ENCODE assay signal across 8 cellular contexts in the genomic region with DNA sequence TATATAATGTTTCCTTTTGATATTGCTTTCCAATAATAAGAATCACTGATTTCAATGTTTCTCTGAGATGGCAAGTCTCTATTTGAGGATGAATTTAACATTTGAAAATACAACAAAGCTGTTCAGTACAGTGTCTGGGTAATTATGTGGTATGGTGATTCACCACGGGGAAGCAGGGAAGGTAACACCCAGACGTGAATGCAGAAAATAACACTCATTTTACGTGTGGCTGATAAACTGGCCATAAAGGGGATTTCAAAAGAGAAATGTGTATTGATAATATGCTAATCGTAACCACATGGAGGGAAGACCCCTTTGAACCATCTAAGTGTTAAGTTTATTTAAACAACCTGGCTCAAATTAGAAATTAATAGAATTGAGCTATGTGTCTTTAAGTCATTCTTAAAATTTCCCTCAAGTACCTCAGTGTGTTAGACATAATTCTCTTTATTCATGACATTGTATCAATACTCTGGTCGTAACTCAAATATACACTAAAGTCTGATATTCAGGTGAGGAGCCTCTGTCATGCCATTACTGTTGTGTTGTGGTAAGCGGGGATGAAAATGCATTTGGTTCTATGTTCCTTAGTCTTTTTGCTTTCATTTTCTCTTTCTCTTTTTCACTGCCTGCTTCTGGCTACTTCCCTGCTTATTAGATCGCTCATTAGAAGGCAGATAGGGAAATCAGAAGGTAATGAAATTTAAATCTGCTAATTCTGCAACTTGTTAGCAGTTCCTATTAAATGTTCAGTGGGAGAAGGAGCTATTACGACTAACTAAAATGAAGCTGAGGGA.
A peak's percentile ranks its signal among the peaks of the same experiment; 100 is the strongest.
DNase-seq lines count a peak whose midpoint lies in the region; ATAC-seq and TF ChIP-seq lines count a peak whose summit lies in the region.

No MANE protein-coding gene starts in this region.

- H3K27me3 ChIP-seq in Caco-2 (replicated peaks; ENCODE audit: control insufficient read depth, insufficient read depth, low read length), result no peaks in the 10 kb centered on the region

- BruUV-seq in Caco-2 (replicated peaks; lab: Mats Ljungman, UMichigan), result no TSS peak

- peaks cover 8% of the 10 kb centered on the region for H3K27me3 Mint-ChIP-seq in Caco-2 (ENCODE audit: insufficient read depth, unreplicated experiment)
- H3K27me3 Mint-ChIP-seq in naive thymus-derived CD8-positive, alpha-beta T cell, result peaks cover 0 to 2% (median 0%) of the 10 kb centered on the region in 5 donors

- H3K9me3 Mint-ChIP-seq in Caco-2 (ENCODE audit: unreplicated experiment), result no peaks in the 10 kb centered on the region
- H3K9me3 Mint-ChIP-seq in naive thymus-derived CD8-positive, alpha-beta T cell, result peaks cover 0 to 3% (median 0%) of the 10 kb centered on the region in 9 donors

- POLR2A ChIA-PET in Caco-2 (lab: Charles Lee), result no interaction called here
- POLR2A ChIA-PET in naive thymus-derived CD8-positive, alpha-beta T cell (lab: Charles Lee), result no interaction called here

- H3K4me3 ChIP-seq in GM12864 (ENCODE audit: low read depth, low read length) (peak overlapping the region; percentile 6; the same call in 1 of the 2 replicates), Caco-2 (ENCODE audit: low read depth, low read length) (no peak overlapping the region)

- no peaks in the 10 kb centered on the region for H3K36me3 ChIP-seq in Caco-2 (ENCODE audit: control insufficient read depth, insufficient read depth, low read length)

- CTCF ChIA-PET in Caco-2 (lab: Charles Lee), result no interaction called here

- ATAC-seq in GM21515 (IDR thresholded peaks at IDR 0.05; ENCODE audit: unreplicated experiment) (peak; percentile 94), HG03575 (IDR thresholded peaks at IDR 0.05; ENCODE audit: extremely low read depth, insufficient number of reproducible peaks, low FRiP score, unreplicated experiment) (peak; percentile 80)
- ATAC-seq in naive thymus-derived CD8-positive, alpha-beta T cell, result no peak

- no peak for DNase-seq in GM12864 (ENCODE audit: low read depth)
- DNase-seq in kidney tubule cell (ENCODE audit: low spot score), result peak; percentile 71
- no peak for DNase-seq in cerebellar nuclear complex (lab: John Stamatoyannopoulos, UW)
- DNase-seq in activated CD4-positive, alpha-beta T cell treated with anti-CD3 and anti-CD28 coated beads, Interleukin-2, amount 50 U/mL, for 48 hours, result no peak
- no peak for DNase-seq in Caco-2
- DNase-seq in naive thymus-derived CD8-positive, alpha-beta T cell, result no peak

- intact Hi-C loops in Caco-2 (cut with micrococcal nuclease; ENCODE audit: unreplicated experiment), result no loop called here

- TF ChIP-seq CTCF in GM12864 (IDR thresholded peaks at IDR 0.05; ENCODE audit: low read depth, low read length, missing control alignments) (no peak), Caco-2 (IDR thresholded peaks at IDR 0.05; ENCODE audit: insufficient read depth in 1 of 2, low read depth in 1 of 2, low read length in 1 of 2, severe bottlenecking in 1 of 2, unreplicated experiment in 1 of 2) (no peak)

- H3K36me3 Mint-ChIP-seq in Caco-2 (ENCODE audit: insufficient read depth, unreplicated experiment), result no peaks in the 10 kb centered on the region
- H3K36me3 Mint-ChIP-seq in naive thymus-derived CD8-positive, alpha-beta T cell, result no peaks in the 10 kb centered on the region

- H3K9me3 ChIP-seq in Caco-2, result no peaks in the 10 kb centered on the region

- no peak overlapping the region for H3K4me3 Mint-ChIP-seq in Caco-2 (ENCODE audit: unreplicated experiment)
- H3K4me3 Mint-ChIP-seq in naive thymus-derived CD8-positive, alpha-beta T cell, result peak overlapping the region in 5 of 10 donors; percentile 11 to 59 (median 49)

- H3K4me1 ChIP-seq in Caco-2, result no peaks in the 10 kb centered on the region

- no peaks in the 10 kb centered on the region for H3K4me1 Mint-ChIP-seq in Caco-2 (ENCODE audit: low read depth, unreplicated experiment)
- peaks cover 0 to 11% (median 2%) of the 10 kb centered on the region in 4 donors for H3K4me1 Mint-ChIP-seq in naive thymus-derived CD8-positive, alpha-beta T cell

- no peak overlapping the region for H3K27ac Mint-ChIP-seq in Caco-2 (ENCODE audit: unreplicated experiment)
- H3K27ac Mint-ChIP-seq in naive thymus-derived CD8-positive, alpha-beta T cell, result no peak overlapping the region

Comparison
In these comparisons a context has a peak if more than half of its experiments do, and no peak if none do; other contexts are left out.
1. ATAC-seq: peak in GM21515 (single experiment) and HG03575 (single experiment); none in naive thymus-derived CD8-positive, alpha-beta T cell (0 of 2).